13 cellular contexts compared by ENCODE assay signal in genomic region chr1:58941471-58942289, GRCh38.
A peak's percentile ranks its signal among the peaks of the same experiment; 100 is the strongest.
DNase-seq lines count a peak whose midpoint lies in the region; ATAC-seq and TF ChIP-seq lines count a peak whose summit lies in the region.
"Had no signal": no experiment of that assay in that cellular context is flagged by ENCODE, and none has a peak within 500 bp of the region (broad histone marks: within the 10 kb centered on the region; RNA-seq: fewer than 3 reads in every experiment).

No MANE protein-coding gene starts in this region.

- POLR2A ChIA-PET in T-cell (lab: Charles Lee), result interaction anchor here in 1 of 2 donors (0.6 kb wide), 1 partner anchor 158 kb away, joined by 3 read pairs; the partner anchor contains the start of gene JUN

- peaks cover 27 to 50% (median 28%) of the 10 kb centered on the region in 3 donors for H3K4me1 ChIP-seq in esophagus squamous epithelium
- peaks cover 32% of the 10 kb centered on the region for H3K4me1 ChIP-seq in vagina
- no peaks in the 10 kb centered on the region for H3K4me1 ChIP-seq in uterus
- H3K4me1 ChIP-seq: BE2C, SJSA1 had no signal

- ATAC-seq in stimulated activated naive CD8-positive, alpha-beta T cell treated with anti-CD3 and anti-CD28 coated beads, Interleukin-15, Interleukin-2, amounts not matched to agents 100 U/mL and 50 U/mL, for 24 hours, result no peak
- peak; percentile 83 to 92 (median 88) for ATAC-seq in T-cell (replicated peaks in 1 of 4)
- ATAC-seq in HG03439 (IDR thresholded peaks at IDR 0.05; ENCODE audit: unreplicated experiment), result no peak
- no peak for ATAC-seq in GM21390 (IDR thresholded peaks at IDR 0.05; ENCODE audit: unreplicated experiment)

- H3K27me3 ChIP-seq in esophagus squamous epithelium, result no peaks in the 10 kb centered on the region
- H3K27me3 ChIP-seq in vagina, result no peaks in the 10 kb centered on the region
- no peaks in the 10 kb centered on the region for H3K27me3 ChIP-seq in uterus
- H3K27me3 ChIP-seq: BE2C, SJSA1 had no signal

- TF ChIP-seq CTCF in esophagus squamous epithelium (IDR thresholded peaks at IDR 0.05) (no peak), vagina (IDR thresholded peaks at IDR 0.05) (no peak), uterus (IDR thresholded peaks at IDR 0.05) (no peak)

- TF ChIP-seq POLR2A in esophagus squamous epithelium (IDR thresholded peaks at IDR 0.05) (no peak), vagina (IDR thresholded peaks at IDR 0.05) (no peak), uterus (IDR thresholded peaks at IDR 0.05) (no peak)

- whole genome bisulfite sequencing in esophagus squamous epithelium, 2 donors, result 54 to 76% methylated on average over 4 of the region's 4 CpGs

- H3K4me3 ChIP-seq in esophagus squamous epithelium (no peak overlapping the region), vagina (no peak overlapping the region), uterus (no peak overlapping the region)
- H3K4me3 ChIP-seq: SJSA1 had no signal

- H3K9me3 ChIP-seq in esophagus squamous epithelium (no peaks in the 10 kb centered on the region), vagina (no peaks in the 10 kb centered on the region), uterus (no peaks in the 10 kb centered on the region)
- H3K9me3 ChIP-seq: BE2C, SJSA1 had no signal

- no peaks in the 10 kb centered on the region for H3K27me3 Mint-ChIP-seq in stimulated activated naive CD8-positive, alpha-beta T cell treated with anti-CD3 and anti-CD28 coated beads, Interleukin-15, Interleukin-2, amounts not matched to agents 100 ng/mL and 50 ng/mL, for 24 hours
- no peaks in the 10 kb centered on the region for H3K27me3 Mint-ChIP-seq in T-cell

- peak overlapping the region; percentile 64 to 83 (median 72) for H3K27ac ChIP-seq in esophagus squamous epithelium
- H3K27ac ChIP-seq in vagina, result peak overlapping the region; percentile 19
- H3K27ac ChIP-seq in uterus, result no peak overlapping the region
- H3K27ac ChIP-seq: SJSA1 had no signal

- H3K36me3 Mint-ChIP-seq in stimulated activated naive CD8-positive, alpha-beta T cell treated with anti-CD3 and anti-CD28 coated beads, Interleukin-15, Interleukin-2, amounts not matched to agents 100 ng/mL and 50 ng/mL, for 24 hours (ENCODE audit: low read depth), result no peaks in the 10 kb centered on the region
- H3K36me3 Mint-ChIP-seq in T-cell, result no peaks in the 10 kb centered on the region

- DNase-seq in stimulated activated naive CD8-positive, alpha-beta T cell treated with anti-CD3 and anti-CD28 coated beads, Interleukin-15, Interleukin-2, amounts not matched to agents 100 U/mL and 50 U/mL, for 24 hours, result no peak
- DNase-seq in T-cell, result peak in 27 of 34 experiments; percentile 8 to 47 (median 29)
- no peak for DNase-seq in esophagus squamous epithelium (lab: John Stamatoyannopoulos, UW)
- peak in 1 of 2 donors; percentile 70 for DNase-seq in vagina (ENCODE audit: extremely low spot score in 2 of 2)
- DNase-seq in uterus, result no peak
- DNase-seq: BE2C, caudate nucleus, left cardiac atrium, NCI-H2171 treated with DMSO at 0.1 percent for 48 hours had no signal

- CTCF ChIA-PET in T-cell (lab: Charles Lee), result interaction anchor here in 1 of 2 donors (0.7 to 1.4 kb wide), 5 partner anchors 9 to 163 kb away, joined by 3 to 11 read pairs (median 3); no protein-coding TSS in a partner anchor

- H3K4me3 Mint-ChIP-seq in stimulated activated naive CD8-positive, alpha-beta T cell treated with anti-CD3 and anti-CD28 coated beads, Interleukin-15, Interleukin-2, amounts not matched to agents 100 ng/mL and 50 ng/mL, for 24 hours, result no peak overlapping the region
- H3K4me3 Mint-ChIP-seq in T-cell, result peak overlapping the region; percentile 55 to 76 (median 61)

- H3K9me3 Mint-ChIP-seq in stimulated activated naive CD8-positive, alpha-beta T cell treated with anti-CD3 and anti-CD28 coated beads, Interleukin-15, Interleukin-2, amounts not matched to agents 100 ng/mL and 50 ng/mL, for 24 hours, result peaks cover 7% of the 10 kb centered on the region
- H3K9me3 Mint-ChIP-seq in T-cell, result no peaks in the 10 kb centered on the region

- peak overlapping the region; percentile 68 for H3K27ac Mint-ChIP-seq in stimulated activated naive CD8-positive, alpha-beta T cell treated with anti-CD3 and anti-CD28 coated beads, Interleukin-15, Interleukin-2, amounts not matched to agents 100 ng/mL and 50 ng/mL, for 24 hours
- peak overlapping the region; percentile 44 to 86 for H3K27ac Mint-ChIP-seq in T-cell

- peaks cover 61% of the 10 kb centered on the region for H3K4me1 Mint-ChIP-seq in stimulated activated naive CD8-positive, alpha-beta T cell treated with anti-CD3 and anti-CD28 coated beads, Interleukin-15, Interleukin-2, amounts not matched to agents 100 ng/mL and 50 ng/mL, for 24 hours (ENCODE audit: low read depth)
- H3K4me1 Mint-ChIP-seq in T-cell, result peaks cover 67 to 80% (median 68%) of the 10 kb centered on the region in 3 donors

- intact Hi-C loops in esophagus squamous epithelium (cut with DNase I), result no loop called here
- intact Hi-C loops in vagina (cut with DNase I), result no loop called here
- intact Hi-C loops in uterus (cut with DNase I; ENCODE audit: low total_unique reads), result no loop called here

- H3K36me3 ChIP-seq in esophagus squamous epithelium (no peaks in the 10 kb centered on the region), vagina (no peaks in the 10 kb centered on the region), uterus (no peaks in the 10 kb centered on the region)
- H3K36me3 ChIP-seq: BE2C, SJSA1 had no signal

Comparison
In these comparisons a context has a peak if more than half of its experiments do, and no peak if none do; other contexts are left out.
1. ATAC-seq: peak in T-cell (4 of 4); none in stimulated activated naive CD8-positive, alpha-beta T cell treated with anti-CD3 and anti-CD28 coated beads, Interleukin-15, Interleukin-2, amounts not matched to agents 100 U/mL and 50 U/mL, for 24 hours (single experiment), HG03439 (single experiment) and GM21390 (single experiment).
2. DNase-seq: peak in T-cell (27 of 34); none in stimulated activated naive CD8-positive, alpha-beta T cell treated with anti-CD3 and anti-CD28 coated beads, Interleukin-15, Interleukin-2, amounts not matched to agents 100 U/mL and 50 U/mL, for 24 hours (single experiment), esophagus squamous epithelium (single experiment) and uterus (0 of 2).
3. H3K27ac ChIP-seq: peak in esophagus squamous epithelium (4 of 4) and vagina (single experiment); none in uterus (0 of 2).